35 cellular contexts compared by ENCODE assay signal in the genomic region with DNA sequence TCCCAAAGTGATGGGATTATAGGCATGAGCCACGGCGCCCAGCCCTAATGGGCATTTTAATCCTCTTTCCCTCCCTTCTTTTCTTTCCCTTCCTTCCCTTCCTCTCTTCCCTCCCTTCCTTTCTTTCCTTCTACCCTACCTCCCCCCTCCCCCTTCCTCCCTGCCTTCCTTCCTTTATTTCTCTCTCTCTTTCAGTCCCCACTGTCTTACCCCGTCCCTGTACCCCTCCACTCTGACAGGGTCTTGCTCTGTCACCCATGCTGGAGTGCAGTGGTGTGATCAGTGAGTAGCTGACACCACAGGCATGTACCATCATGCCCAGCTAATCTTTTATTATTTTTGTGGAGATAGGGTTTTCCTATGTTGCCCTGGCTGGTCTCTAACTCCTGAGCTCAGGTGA. TPM values are rescaled to one million over a fixed set of nuclear protein-coding genes. Genes with fewer than 3 reads are reported as not detected.
DNase-seq lines count a peak whose midpoint lies in the region; ATAC-seq and TF ChIP-seq lines count a peak whose summit lies in the region.
"Had no signal": no experiment of that assay in that cellular context is flagged by ENCODE, and none has a peak within 500 bp of the region (broad histone marks: within the 10 kb centered on the region; RNA-seq: fewer than 3 reads in every experiment).

No MANE protein-coding gene starts in this region.

- H3K9ac ChIP-seq in endodermal cell (ENCODE audit: extremely low read depth, low read length, poor library complexity, severe bottlenecking): no peak overlapping the region

- H3K4me1 Mint-ChIP-seq in MCF 10A (ENCODE audit: insufficient read depth, unreplicated experiment) (peaks cover 26% of the 10 kb centered on the region), endodermal cell (peaks cover 8% of the 10 kb centered on the region)
- peaks cover 46 to 78% of the 10 kb centered on the region in 2 donors for H3K4me1 Mint-ChIP-seq in stimulated activated naive B cell treated with anti-CD40 and anti-IgM and Interleukin-4, amounts not matched to agents 10 μg/mL and 1 μg/mL and 100 μg/mL, for 72 hours

- H3K9me3 Mint-ChIP-seq in MCF 10A (ENCODE audit: unreplicated experiment) (no peaks in the 10 kb centered on the region), endodermal cell (no peaks in the 10 kb centered on the region)
- no peaks in the 10 kb centered on the region for H3K9me3 Mint-ChIP-seq in stimulated activated naive B cell treated with anti-CD40 and anti-IgM and Interleukin-4, amounts not matched to agents 10 μg/mL and 1 μg/mL and 100 μg/mL, for 72 hours
- H3K9me3 Mint-ChIP-seq: activated naive CD4-positive, alpha-beta T cell treated with anti-CD3 and anti-CD28 coated beads for 36 hours had no signal

- ATAC-seq in RWPE2 (ENCODE audit: low read depth): peak; percentile 53; the same call in 2 of the 3 replicates
- ATAC-seq in stimulated activated naive B cell treated with anti-CD40 and anti-IgM and Interleukin-4, amounts not matched to agents 10 μg/mL and 1 μg/mL and 100 μg/mL, for 72 hours (replicated peaks): peak in 1 of 2 donors; percentile 33
- ATAC-seq in HG03097 (IDR thresholded peaks at IDR 0.05; ENCODE audit: low FRiP score, unreplicated experiment): no peak
- ATAC-seq: esophagus mucosa, HCT116, heart left ventricle, HepG2 had no signal

- WGBS in endodermal cell (ENCODE audit: insufficient coverage in 1 of 2, insufficient read length in 1 of 2), 2 experiments: 82 to 92% methylated on average over 2 to 3 of the region's 3 CpGs

- H3K27ac ChIP-seq in breast epithelium (no peak overlapping the region), RWPE2 (ENCODE audit: poor library complexity, severe bottlenecking) (no peak overlapping the region), endodermal cell (ENCODE audit: low read depth, low read length) (peak overlapping the region; percentile 22)
- H3K27ac ChIP-seq: brain microvascular endothelial cell, heart left ventricle, HL-60, sigmoid colon, thoracic aorta had no signal

- H3K36me3 ChIP-seq in breast epithelium: no peaks in the 10 kb centered on the region
- H3K36me3 ChIP-seq in RWPE2 (ENCODE audit: low read depth): peaks cover 5% of the 10 kb centered on the region
- peaks cover 28% of the 10 kb centered on the region for H3K36me3 ChIP-seq in endodermal cell (ENCODE audit: control insufficient read depth, insufficient read depth, low read length)
- H3K36me3 ChIP-seq: brain microvascular endothelial cell, sigmoid colon, thoracic aorta had no signal

- no TSS peak for BruUV-seq in MCF 10A (replicated peaks; lab: Mats Ljungman, UMichigan)

- TF ChIP-seq CTCF in MCF 10A (IDR thresholded peaks at IDR 0.05; ENCODE audit: unreplicated experiment) (no peak), breast epithelium (IDR thresholded peaks at IDR 0.05) (no peak), RWPE2 (IDR thresholded peaks at IDR 0.05; ENCODE audit: poor library complexity, severe bottlenecking) (no peak), endodermal cell (conservative IDR thresholded peaks at IDR 0.05) (no peak), GM13976 (IDR thresholded peaks at IDR 0.05; ENCODE audit: borderline replicate concordance, control extremely low read depth, extremely low read depth, insufficient read depth, missing control alignments) (no peak)

- H3K4me3 Mint-ChIP-seq in MCF 10A (ENCODE audit: unreplicated experiment) (no peak overlapping the region), endodermal cell (no peak overlapping the region)
- no peak overlapping the region for H3K4me3 Mint-ChIP-seq in stimulated activated naive B cell treated with anti-CD40 and anti-IgM and Interleukin-4, amounts not matched to agents 10 μg/mL and 1 μg/mL and 100 μg/mL, for 72 hours
- H3K4me3 Mint-ChIP-seq: activated CD4-positive, alpha-beta T cell treated with anti-CD3 and anti-CD28 coated beads, Interleukin-2, amount 10 ng/mL, durations not matched to agents 7 days and 5 days; activated naive CD4-positive, alpha-beta T cell treated with anti-CD3 and anti-CD28 coated beads for 36 hours had no signal

- POLR2A ChIA-PET in MCF 10A (lab: Yijun Ruan, JAX): no interaction called here

- H3K4me3 ChIP-seq in breast epithelium (no peak overlapping the region), RWPE2 (ENCODE audit: severe bottlenecking) (no peak overlapping the region), endodermal cell (ENCODE audit: low read length) (no peak overlapping the region)
- H3K4me3 ChIP-seq: heart left ventricle, lung, sigmoid colon, thoracic aorta had no signal

- no peaks in the 10 kb centered on the region for H3K27me3 ChIP-seq in breast epithelium
- no peaks in the 10 kb centered on the region for H3K27me3 ChIP-seq in RWPE2 (ENCODE audit: insufficient read depth, poor library complexity, severe bottlenecking)
- H3K27me3 ChIP-seq in endodermal cell (ENCODE audit: control insufficient read depth, insufficient read depth, low read length, poor library complexity, severe bottlenecking): no peaks in the 10 kb centered on the region
- H3K27me3 ChIP-seq: brain microvascular endothelial cell, heart left ventricle, sigmoid colon had no signal

- H3K36me3 Mint-ChIP-seq in MCF 10A (ENCODE audit: insufficient read depth, unreplicated experiment): peaks cover 9% of the 10 kb centered on the region
- H3K36me3 Mint-ChIP-seq in endodermal cell (ENCODE audit: low read depth): peaks cover 41% of the 10 kb centered on the region
- peaks cover 18 to 54% of the 10 kb centered on the region in 2 donors for H3K36me3 Mint-ChIP-seq in stimulated activated naive B cell treated with anti-CD40 and anti-IgM and Interleukin-4, amounts not matched to agents 10 μg/mL and 1 μg/mL and 100 μg/mL, for 72 hours

- H3K27me3 Mint-ChIP-seq in MCF 10A (ENCODE audit: insufficient read depth, unreplicated experiment): no peaks in the 10 kb centered on the region
- H3K27me3 Mint-ChIP-seq in endodermal cell (ENCODE audit: insufficient read depth): no peaks in the 10 kb centered on the region
- H3K27me3 Mint-ChIP-seq in stimulated activated naive B cell treated with anti-CD40 and anti-IgM and Interleukin-4, amounts not matched to agents 10 μg/mL and 1 μg/mL and 100 μg/mL, for 72 hours: no peaks in the 10 kb centered on the region
- H3K27me3 Mint-ChIP-seq: activated CD4-positive, alpha-beta T cell treated with anti-CD3 and anti-CD28 coated beads, Interleukin-2, amount 10 ng/mL, durations not matched to agents 7 days and 5 days; progenitor cell of endocrine pancreas had no signal

- intact Hi-C loops in MCF 10A (cut with micrococcal nuclease) (no loop called here), breast epithelium (cut with DNase I; ENCODE audit: low total_unique reads) (no loop called here)

- CTCF ChIA-PET in MCF 10A (lab: Yijun Ruan, JAX): no interaction called here

- H3K4me1 ChIP-seq in breast epithelium: no peaks in the 10 kb centered on the region
- peaks cover 7% of the 10 kb centered on the region for H3K4me1 ChIP-seq in RWPE2 (ENCODE audit: insufficient read depth, poor library complexity, severe bottlenecking)
- no peaks in the 10 kb centered on the region for H3K4me1 ChIP-seq in endodermal cell (ENCODE audit: control insufficient read depth, insufficient read depth, low read length)
- H3K4me1 ChIP-seq: Caco-2 had no signal

- DNase-seq in MCF 10A (ENCODE audit: unreplicated experiment) (no peak), breast epithelium (ENCODE audit: low spot score in 2 of 2) (no peak), RWPE2 (ENCODE audit: low spot score) (no peak), endodermal cell (no peak), ureter (ENCODE audit: low spot score) (no peak), GM13976 (ENCODE audit: low spot score) (no peak)
- no peak for DNase-seq in stimulated activated naive B cell treated with anti-CD40 and anti-IgM and Interleukin-4, amounts not matched to agents 10 μg/mL and 1 μg/mL and 100 μg/mL, for 72 hours
- DNase-seq: activated CD4-positive, alpha-beta T cell treated with anti-CD3 and anti-CD28 coated beads, Interleukin-2, amount 10 ng/mL, durations not matched to agents 7 days and 5 days; activated naive CD4-positive, alpha-beta T cell treated with anti-CD3 and anti-CD28 coated beads for 36 hours; activated T-cell treated with anti-CD3 and anti-CD28 coated beads, Interleukin-2, amount 50 U/mL, for 48 hours; brain microvascular endothelial cell; Caco-2; DMS79; effector memory CD4-positive, alpha-beta T cell; foreskin fibroblast; GF-D8; heart left ventricle; Kasumi-1; kidney glomerular epithelial cell; NCI-H1048; NCI-H1694 treated with DMSO at 0.1 percent for 48 hours; NCI-H2171; NCI-H510A; SHP77; sigmoid colon; stimulated activated CD4-positive, alpha-beta T cell treated with anti-CD3 and anti-CD28 coated beads, Interleukin-4, amount 100 ng/mL, for 4 hours; stimulated activated naive CD4-positive, alpha-beta T cell treated with Interleukin-2 at 50 U/mL for 16 hours had no signal

- no peaks in the 10 kb centered on the region for H3K9me3 ChIP-seq in breast epithelium
- H3K9me3 ChIP-seq in RWPE2 (ENCODE audit: severe bottlenecking): no peaks in the 10 kb centered on the region
- no peaks in the 10 kb centered on the region for H3K9me3 ChIP-seq in endodermal cell (ENCODE audit: control insufficient read depth, low read length)
- H3K9me3 ChIP-seq: Caco-2, heart left ventricle, sigmoid colon, thoracic aorta had no signal

- H3K27ac Mint-ChIP-seq in MCF 10A (ENCODE audit: low read depth, unreplicated experiment) (peak overlapping the region; percentile 70), endodermal cell (no peak overlapping the region)
- peak overlapping the region; percentile 90 for H3K27ac Mint-ChIP-seq in stimulated activated naive B cell treated with anti-CD40 and anti-IgM and Interleukin-4, amounts not matched to agents 10 μg/mL and 1 μg/mL and 100 μg/mL, for 72 hours
- H3K27ac Mint-ChIP-seq: activated CD4-positive, alpha-beta T cell treated with anti-CD3 and anti-CD28 coated beads, Interleukin-2, amount 10 ng/mL, durations not matched to agents 7 days and 5 days; activated naive CD4-positive, alpha-beta T cell treated with anti-CD3 and anti-CD28 coated beads for 36 hours; progenitor cell of endocrine pancreas had no signal

- in situ Hi-C loops in GM13976 (cut with MboI; ENCODE audit: low sequenced_read_pairs, unreplicated experiment): no loop called here

- no peak for TF ChIP-seq POLR2A in breast epithelium (IDR thresholded peaks at IDR 0.05)

RNA-seq across cellular contexts. Expression of gene LCOR, which starts 24.2 kb away (rescaled TPM):
- 33.9 and 40.4 TPM in 2 replicates for total RNA-seq in MCF 10A (2022)
- 10 to 100 TPM; 19.4 to 53.6 (median 35.7) TPM for total RNA-seq in breast epithelium
- 10 to 100 TPM; 36.9 to 43.3 TPM for total RNA-seq in endodermal cell
- polyA plus RNA-seq in endodermal cell (2013, experiment 1 of 2): 16.6 TPM
- 19.4 TPM for polyA plus RNA-seq in endodermal cell (2013, experiment 2 of 2)
- total RNA-seq in ureter: 88.7 TPM
